In the genomic region with DNA sequence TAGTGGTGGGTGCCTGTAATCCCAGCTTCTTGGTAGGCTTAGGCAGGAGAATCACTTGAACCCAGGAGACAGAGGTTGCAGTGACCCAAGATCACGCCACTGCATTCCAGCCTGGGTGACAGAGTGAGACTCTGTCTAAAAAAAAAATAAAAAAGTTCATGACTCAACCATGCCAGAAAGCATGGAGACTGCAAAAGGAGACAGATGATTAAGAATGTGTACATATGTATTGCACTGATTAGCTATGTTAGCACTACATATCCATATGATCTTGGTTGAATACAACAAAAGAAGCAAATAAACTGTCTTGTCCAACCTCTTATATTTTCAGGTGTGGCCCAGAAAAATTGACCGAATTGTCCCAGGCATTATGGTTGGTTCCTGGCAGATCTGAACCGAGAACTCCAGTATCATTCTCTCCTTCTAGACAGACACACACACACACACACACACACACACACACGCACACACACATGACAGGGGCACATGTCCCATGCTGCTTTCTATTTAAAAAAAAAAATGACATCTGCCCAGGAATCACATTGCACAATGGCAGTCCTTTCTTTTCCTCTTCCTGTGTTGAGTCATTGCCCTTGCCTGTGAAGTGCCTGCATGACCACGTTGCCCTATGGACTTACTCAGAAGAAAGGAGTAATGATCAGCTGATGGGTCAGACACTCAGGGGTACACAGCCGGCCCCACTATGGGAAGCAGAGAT, we compare ENCODE assay signal across 1 cellular context.
TF ChIP-seq lines count a peak whose summit lies in the region.

No MANE protein-coding gene starts in this region.

TF ChIP-seq in HepG2, 621 proteins besides CTCF, POLR2A, EP300 and RAD21 (continued from another document and continues in another):
- TF ChIP-seq, protein P1, sequence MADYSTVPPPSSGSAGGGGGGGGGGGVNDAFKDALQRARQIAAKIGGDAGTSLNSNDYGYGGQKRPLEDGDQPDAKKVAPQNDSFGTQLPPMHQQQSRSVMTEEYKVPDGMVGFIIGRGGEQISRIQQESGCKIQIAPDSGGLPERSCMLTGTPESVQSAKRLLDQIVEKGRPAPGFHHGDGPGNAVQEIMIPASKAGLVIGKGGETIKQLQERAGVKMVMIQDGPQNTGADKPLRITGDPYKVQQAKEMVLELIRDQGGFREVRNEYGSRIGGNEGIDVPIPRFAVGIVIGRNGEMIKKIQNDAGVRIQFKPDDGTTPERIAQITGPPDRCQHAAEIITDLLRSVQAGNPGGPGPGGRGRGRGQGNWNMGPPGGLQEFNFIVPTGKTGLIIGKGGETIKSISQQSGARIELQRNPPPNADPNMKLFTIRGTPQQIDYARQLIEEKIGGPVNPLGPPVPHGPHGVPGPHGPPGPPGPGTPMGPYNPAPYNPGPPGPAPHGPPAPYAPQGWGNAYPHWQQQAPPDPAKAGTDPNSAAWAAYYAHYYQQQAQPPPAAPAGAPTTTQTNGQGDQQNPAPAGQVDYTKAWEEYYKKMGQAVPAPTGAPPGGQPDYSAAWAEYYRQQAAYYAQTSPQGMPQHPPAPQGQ (CRISPR knock-in tag; IDR thresholded peaks at IDR 0.05; ENCODE audit: borderline replicate concordance) = no peak
- TF ChIP-seq ZNF816 (CRISPR knock-in tag; IDR thresholded peaks at IDR 0.05; ENCODE audit: borderline replicate concordance) (no peak), TEAD2 (CRISPR knock-in tag; IDR thresholded peaks at IDR 0.05) (no peak), ZNF713 (CRISPR knock-in tag; IDR thresholded peaks at IDR 0.05) (no peak), U2AF1 (optimal IDR thresholded peaks at IDR 0.05; ENCODE audit: low read depth, low read length) (no peak), CHD2 (IDR thresholded peaks at IDR 0.05; ENCODE audit: low read depth, low read length) (no peak), SP1 (IDR thresholded peaks at IDR 0.05) (no peak), SP1 (CRISPR knock-in tag; IDR thresholded peaks at IDR 0.05) (no peak), SNRNP70 (IDR thresholded peaks at IDR 0.05; ENCODE audit: low read depth, low read length) (no peak), ZNF101 (CRISPR knock-in tag; IDR thresholded peaks at IDR 0.05; ENCODE audit: borderline replicate concordance, low read depth) (no peak), MYPOP (CRISPR knock-in tag; IDR thresholded peaks at IDR 0.05) (no peak), SRSF1 (optimal IDR thresholded peaks at IDR 0.05; ENCODE audit: low read depth, low read length) (no peak), TOE1 (CRISPR knock-in tag; IDR thresholded peaks at IDR 0.05) (no peak), BCL6 (CRISPR knock-in tag; IDR thresholded peaks at IDR 0.05) (peak; percentile 87), ZNF552 (CRISPR knock-in tag; IDR thresholded peaks at IDR 0.05; ENCODE audit: borderline replicate concordance) (no peak), PHB2 (IDR thresholded peaks at IDR 0.05; ENCODE audit: partially characterized antibody) (no peak), ISX (CRISPR knock-in tag; conservative IDR thresholded peaks at IDR 0.05) (no peak), GLMP (CRISPR knock-in tag; IDR thresholded peaks at IDR 0.05; ENCODE audit: borderline replicate concordance) (no peak), YY1 (IDR thresholded peaks at IDR 0.05; ENCODE audit: insufficient read depth, insufficient replicate concordance, low read depth, low read length) (no peak), EZH2 (conservative IDR thresholded peaks at IDR 0.05; ENCODE audit: low read depth, low read length) (no peak), ZMYM4 (CRISPR knock-in tag; IDR thresholded peaks at IDR 0.05) (no peak), STAG1 (CRISPR knock-in tag; IDR thresholded peaks at IDR 0.05) (no peak), HNF4G (IDR thresholded peaks at IDR 0.05; ENCODE audit: borderline replicate concordance, low read depth, low read length) (0 out of 2 replicates have a peak, but pooled peaks have one; percentile 16), HNF4G (CRISPR knock-in tag; IDR thresholded peaks at IDR 0.05; ENCODE audit: borderline replicate concordance, low read depth) (no peak), SMAD9 (CRISPR knock-in tag; IDR thresholded peaks at IDR 0.05) (no peak), ZNF570 (CRISPR knock-in tag; IDR thresholded peaks at IDR 0.05; ENCODE audit: borderline replicate concordance) (no peak), JUND (CRISPR knock-in tag; IDR thresholded peaks at IDR 0.05) (no peak), ZKSCAN8 (CRISPR knock-in tag; IDR thresholded peaks at IDR 0.05; ENCODE audit: borderline replicate concordance) (no peak), NFE2L2 (IDR thresholded peaks at IDR 0.05; ENCODE audit: low read length) (no peak), TCF7 (IDR thresholded peaks at IDR 0.05; ENCODE audit: low read depth) (peak; percentile 55; the same call in 1 of the 2 replicates), SRSF4 (IDR thresholded peaks at IDR 0.05; ENCODE audit: low read depth, low read length, poor library complexity, severe bottlenecking) (no peak), ZNF296 (CRISPR knock-in tag; conservative IDR thresholded peaks at IDR 0.05) (no peak), FOXP1 (IDR thresholded peaks at IDR 0.05) (no peak), FOXP1 (CRISPR knock-in tag; IDR thresholded peaks at IDR 0.05) (no peak), NFE2L1 (CRISPR knock-in tag; IDR thresholded peaks at IDR 0.05; ENCODE audit: borderline replicate concordance) (no peak), KLF16 (CRISPR knock-in tag; IDR thresholded peaks at IDR 0.05) (no peak), ZMYM3 (CRISPR knock-in tag; IDR thresholded peaks at IDR 0.05) (no peak; the same call in 1 of the 2 replicates), ZNF660 (CRISPR knock-in tag; IDR thresholded peaks at IDR 0.05; ENCODE audit: borderline replicate concordance, low read depth) (no peak), ZIK1 (CRISPR knock-in tag; IDR thresholded peaks at IDR 0.05; ENCODE audit: borderline replicate concordance, low read depth) (no peak), ZNF619 (CRISPR knock-in tag; IDR thresholded peaks at IDR 0.05) (no peak), ZNF354B (CRISPR knock-in tag; IDR thresholded peaks at IDR 0.05) (no peak), ZNF451 (CRISPR knock-in tag; IDR thresholded peaks at IDR 0.05) (no peak), ZNF30 (CRISPR knock-in tag; IDR thresholded peaks at IDR 0.05) (no peak), SOX5 (CRISPR knock-in tag; IDR thresholded peaks at IDR 0.05; ENCODE audit: borderline replicate concordance) (peak; percentile 83), ZMAT3 (CRISPR knock-in tag; conservative IDR thresholded peaks at IDR 0.05) (no peak), ATM (IDR thresholded peaks at IDR 0.05; ENCODE audit: borderline replicate concordance) (no peak), ZZZ3 (CRISPR knock-in tag; IDR thresholded peaks at IDR 0.05; ENCODE audit: borderline replicate concordance) (0 out of 2 replicates have a peak, but pooled peaks have one; percentile 37)
- TF ChIP-seq, protein P2, sequence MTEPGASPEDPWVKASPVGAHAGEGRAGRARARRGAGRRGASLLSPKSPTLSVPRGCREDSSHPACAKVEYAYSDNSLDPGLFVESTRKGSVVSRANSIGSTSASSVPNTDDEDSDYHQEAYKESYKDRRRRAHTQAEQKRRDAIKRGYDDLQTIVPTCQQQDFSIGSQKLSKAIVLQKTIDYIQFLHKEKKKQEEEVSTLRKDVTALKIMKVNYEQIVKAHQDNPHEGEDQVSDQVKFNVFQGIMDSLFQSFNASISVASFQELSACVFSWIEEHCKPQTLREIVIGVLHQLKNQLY (CRISPR knock-in tag; IDR thresholded peaks at IDR 0.05) = peak; percentile 55; the same call in 1 of the 2 replicates
- TF ChIP-seq, protein P3, sequence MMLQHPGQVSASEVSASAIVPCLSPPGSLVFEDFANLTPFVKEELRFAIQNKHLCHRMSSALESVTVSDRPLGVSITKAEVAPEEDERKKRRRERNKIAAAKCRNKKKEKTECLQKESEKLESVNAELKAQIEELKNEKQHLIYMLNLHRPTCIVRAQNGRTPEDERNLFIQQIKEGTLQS (CRISPR knock-in tag; IDR thresholded peaks at IDR 0.05) = no peak
- TF ChIP-seq, protein P4, sequence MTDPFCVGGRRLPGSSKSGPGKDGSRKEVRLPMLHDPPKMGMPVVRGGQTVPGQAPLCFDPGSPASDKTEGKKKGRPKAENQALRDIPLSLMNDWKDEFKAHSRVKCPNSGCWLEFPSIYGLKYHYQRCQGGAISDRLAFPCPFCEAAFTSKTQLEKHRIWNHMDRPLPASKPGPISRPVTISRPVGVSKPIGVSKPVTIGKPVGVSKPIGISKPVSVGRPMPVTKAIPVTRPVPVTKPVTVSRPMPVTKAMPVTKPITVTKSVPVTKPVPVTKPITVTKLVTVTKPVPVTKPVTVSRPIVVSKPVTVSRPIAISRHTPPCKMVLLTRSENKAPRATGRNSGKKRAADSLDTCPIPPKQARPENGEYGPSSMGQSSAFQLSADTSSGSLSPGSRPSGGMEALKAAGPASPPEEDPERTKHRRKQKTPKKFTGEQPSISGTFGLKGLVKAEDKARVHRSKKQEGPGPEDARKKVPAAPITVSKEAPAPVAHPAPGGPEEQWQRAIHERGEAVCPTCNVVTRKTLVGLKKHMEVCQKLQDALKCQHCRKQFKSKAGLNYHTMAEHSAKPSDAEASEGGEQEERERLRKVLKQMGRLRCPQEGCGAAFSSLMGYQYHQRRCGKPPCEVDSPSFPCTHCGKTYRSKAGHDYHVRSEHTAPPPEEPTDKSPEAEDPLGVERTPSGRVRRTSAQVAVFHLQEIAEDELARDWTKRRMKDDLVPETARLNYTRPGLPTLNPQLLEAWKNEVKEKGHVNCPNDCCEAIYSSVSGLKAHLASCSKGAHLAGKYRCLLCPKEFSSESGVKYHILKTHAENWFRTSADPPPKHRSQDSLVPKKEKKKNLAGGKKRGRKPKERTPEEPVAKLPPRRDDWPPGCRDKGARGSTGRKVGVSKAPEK (CRISPR knock-in tag; IDR thresholded peaks at IDR 0.05; ENCODE audit: borderline replicate concordance) = no peak
- TF ChIP-seq, protein P5, sequence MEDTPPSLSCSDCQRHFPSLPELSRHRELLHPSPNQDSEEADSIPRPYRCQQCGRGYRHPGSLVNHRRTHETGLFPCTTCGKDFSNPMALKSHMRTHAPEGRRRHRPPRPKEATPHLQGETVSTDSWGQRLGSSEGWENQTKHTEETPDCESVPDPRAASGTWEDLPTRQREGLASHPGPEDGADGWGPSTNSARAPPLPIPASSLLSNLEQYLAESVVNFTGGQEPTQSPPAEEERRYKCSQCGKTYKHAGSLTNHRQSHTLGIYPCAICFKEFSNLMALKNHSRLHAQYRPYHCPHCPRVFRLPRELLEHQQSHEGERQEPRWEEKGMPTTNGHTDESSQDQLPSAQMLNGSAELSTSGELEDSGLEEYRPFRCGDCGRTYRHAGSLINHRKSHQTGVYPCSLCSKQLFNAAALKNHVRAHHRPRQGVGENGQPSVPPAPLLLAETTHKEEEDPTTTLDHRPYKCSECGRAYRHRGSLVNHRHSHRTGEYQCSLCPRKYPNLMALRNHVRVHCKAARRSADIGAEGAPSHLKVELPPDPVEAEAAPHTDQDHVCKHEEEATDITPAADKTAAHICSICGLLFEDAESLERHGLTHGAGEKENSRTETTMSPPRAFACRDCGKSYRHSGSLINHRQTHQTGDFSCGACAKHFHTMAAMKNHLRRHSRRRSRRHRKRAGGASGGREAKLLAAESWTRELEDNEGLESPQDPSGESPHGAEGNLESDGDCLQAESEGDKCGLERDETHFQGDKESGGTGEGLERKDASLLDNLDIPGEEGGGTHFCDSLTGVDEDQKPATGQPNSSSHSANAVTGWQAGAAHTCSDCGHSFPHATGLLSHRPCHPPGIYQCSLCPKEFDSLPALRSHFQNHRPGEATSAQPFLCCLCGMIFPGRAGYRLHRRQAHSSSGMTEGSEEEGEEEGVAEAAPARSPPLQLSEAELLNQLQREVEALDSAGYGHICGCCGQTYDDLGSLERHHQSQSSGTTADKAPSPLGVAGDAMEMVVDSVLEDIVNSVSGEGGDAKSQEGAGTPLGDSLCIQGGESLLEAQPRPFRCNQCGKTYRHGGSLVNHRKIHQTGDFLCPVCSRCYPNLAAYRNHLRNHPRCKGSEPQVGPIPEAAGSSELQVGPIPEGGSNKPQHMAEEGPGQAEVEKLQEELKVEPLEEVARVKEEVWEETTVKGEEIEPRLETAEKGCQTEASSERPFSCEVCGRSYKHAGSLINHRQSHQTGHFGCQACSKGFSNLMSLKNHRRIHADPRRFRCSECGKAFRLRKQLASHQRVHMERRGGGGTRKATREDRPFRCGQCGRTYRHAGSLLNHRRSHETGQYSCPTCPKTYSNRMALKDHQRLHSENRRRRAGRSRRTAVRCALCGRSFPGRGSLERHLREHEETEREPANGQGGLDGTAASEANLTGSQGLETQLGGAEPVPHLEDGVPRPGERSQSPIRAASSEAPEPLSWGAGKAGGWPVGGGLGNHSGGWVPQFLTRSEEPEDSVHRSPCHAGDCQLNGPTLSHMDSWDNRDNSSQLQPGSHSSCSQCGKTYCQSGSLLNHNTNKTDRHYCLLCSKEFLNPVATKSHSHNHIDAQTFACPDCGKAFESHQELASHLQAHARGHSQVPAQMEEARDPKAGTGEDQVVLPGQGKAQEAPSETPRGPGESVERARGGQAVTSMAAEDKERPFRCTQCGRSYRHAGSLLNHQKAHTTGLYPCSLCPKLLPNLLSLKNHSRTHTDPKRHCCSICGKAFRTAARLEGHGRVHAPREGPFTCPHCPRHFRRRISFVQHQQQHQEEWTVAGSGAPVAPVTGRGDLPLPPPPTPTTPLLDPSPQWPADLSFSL (CRISPR knock-in tag; IDR thresholded peaks at IDR 0.05) = no peak
- TF ChIP-seq, protein P6, sequence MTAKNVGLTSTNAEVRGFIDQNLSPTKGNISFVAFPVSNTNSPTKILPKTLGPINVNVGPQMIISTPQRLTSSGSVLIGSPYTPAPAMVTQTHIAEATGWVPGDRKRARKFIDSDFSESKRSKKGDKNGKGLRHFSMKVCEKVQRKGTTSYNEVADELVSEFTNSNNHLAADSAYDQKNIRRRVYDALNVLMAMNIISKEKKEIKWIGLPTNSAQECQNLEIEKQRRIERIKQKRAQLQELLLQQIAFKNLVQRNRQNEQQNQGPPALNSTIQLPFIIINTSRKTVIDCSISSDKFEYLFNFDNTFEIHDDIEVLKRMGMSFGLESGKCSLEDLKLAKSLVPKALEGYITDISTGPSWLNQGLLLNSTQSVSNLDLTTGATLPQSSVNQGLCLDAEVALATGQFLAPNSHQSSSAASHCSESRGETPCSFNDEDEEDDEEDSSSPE (CRISPR knock-in tag; IDR thresholded peaks at IDR 0.05) = no peak
